Comparison of ENCODE assay signal across 17 cellular contexts in the genomic region with DNA sequence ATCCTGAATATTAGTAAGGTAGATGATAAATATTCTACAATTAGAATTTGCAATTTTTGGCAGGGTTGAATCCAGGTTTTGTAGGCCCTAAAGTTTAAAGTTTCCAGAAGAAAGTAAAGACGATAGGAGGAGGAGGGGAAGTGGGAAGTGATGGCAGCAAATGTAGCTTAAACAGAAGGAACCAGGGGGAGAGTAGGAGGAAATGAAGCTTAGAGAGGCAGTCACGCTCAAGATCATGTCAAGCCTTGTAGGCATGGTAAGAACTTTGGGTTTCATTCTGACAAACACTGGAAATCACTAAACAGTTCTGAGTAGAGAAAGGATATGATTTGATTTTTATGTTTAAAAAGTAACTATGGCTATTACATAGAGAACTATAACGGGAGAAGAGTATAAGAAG.
"Had no signal": no experiment of that assay in that cellular context is flagged by ENCODE, and none has a peak within 500 bp of the region (broad histone marks: within the 10 kb centered on the region; RNA-seq: fewer than 3 reads in every experiment).

No MANE protein-coding gene starts in this region.

- H3K27ac Mint-ChIP-seq: activated naive CD8-positive, alpha-beta T cell treated with anti-CD3 and anti-CD28 coated beads for 36 hours; brain; neural progenitor cell; WTC11 had no signal

- FAIRE-seq: islet of Langerhans, TTC549 had no signal

- H3K9me3 Mint-ChIP-seq: activated naive CD8-positive, alpha-beta T cell treated with anti-CD3 and anti-CD28 coated beads for 36 hours; brain; neural progenitor cell; WTC11 had no signal

- H3K4me3 Mint-ChIP-seq: activated naive CD8-positive, alpha-beta T cell treated with anti-CD3 and anti-CD28 coated beads for 36 hours; brain; neural progenitor cell; WTC11 had no signal

- H3K4me1 Mint-ChIP-seq: activated naive CD8-positive, alpha-beta T cell treated with anti-CD3 and anti-CD28 coated beads for 36 hours; WTC11 had no signal

- H3K36me3 Mint-ChIP-seq: WTC11 had no signal

- H3K27me3 Mint-ChIP-seq: activated naive CD8-positive, alpha-beta T cell treated with anti-CD3 and anti-CD28 coated beads for 36 hours; brain had no signal

- DNase-seq: activated CD4-positive, alpha-beta T cell treated with anti-CD3 and anti-CD28 coated beads for 48 hours; activated CD8-positive, alpha-beta memory T cell treated with anti-CD3 and anti-CD28 coated beads, Interleukin-2, amount 50 U/mL, for 48 hours; activated naive CD8-positive, alpha-beta T cell treated with anti-CD3 and anti-CD28 coated beads for 36 hours; central memory CD4-positive, alpha-beta T cell; colonic mucosa; left colon; lower lobe of right lung; sigmoid colon; spleen; stimulated activated CD4-positive, alpha-beta T cell treated with anti-CD3 and anti-CD28 coated beads, Interleukin-1b, Interleukin-23, amount 100 ng/mL, for 48 hours; uterus had no signal

- H3K4me3 ChIP-seq: colonic mucosa, esophagus muscularis mucosa, lower lobe of right lung, neural progenitor cell, sigmoid colon, spleen, uterus had no signal

- ATAC-seq: left colon, lower lobe of right lung, WTC11 had no signal
